In genomic region chr16:52383640-52384292, GRCh38 we compare ENCODE assay signal across 16 cellular contexts.
DNase-seq lines count a peak whose midpoint lies in the region; ATAC-seq and TF ChIP-seq lines count a peak whose summit lies in the region.
"Had no signal": no experiment of that assay in that cellular context is flagged by ENCODE, and none has a peak within 500 bp of the region (broad histone marks: within the 10 kb centered on the region; RNA-seq: fewer than 3 reads in every experiment).

No MANE protein-coding gene starts in this region.

- no peak for TF ChIP-seq POLR2A in right lobe of liver (IDR thresholded peaks at IDR 0.05)

- ATAC-seq in right lobe of liver = peak; percentile 66 to 89 (median 81)
- no peak for ATAC-seq in left lung
- ATAC-seq: activated CD4-positive, CD25-positive, alpha-beta regulatory T cell treated with anti-CD3 and anti-CD28 coated beads, Interleukin-2, amount 50 U/mL, for 24 hours; activated CD8-positive, alpha-beta memory T cell treated with anti-CD3 and anti-CD28 coated beads, Interleukin-2, amount 10 ng/mL, durations not matched to agents 7 days and 5 days; sciatic nerve had no signal

- WGBS in right lobe of liver (ENCODE audit: insufficient coverage, low coverage, low lambda C conversion rate, missing lambda C conversion rate) = 21% methylated on average over 3 of the region's 3 CpGs

- H3K36me3 ChIP-seq in HEK293 (ENCODE audit: control insufficient read depth in 2 of 2, insufficient read depth in 1 of 2, low read length in 2 of 2) (no peaks in the 10 kb centered on the region), right lobe of liver (no peaks in the 10 kb centered on the region), left lung (no peaks in the 10 kb centered on the region)
- H3K36me3 ChIP-seq: ascending aorta had no signal

- H3K4me3 ChIP-seq in HEK293 (ENCODE audit: low read depth, low read length) (no peak overlapping the region), right lobe of liver (no peak overlapping the region), left lung (no peak overlapping the region)
- H3K4me3 ChIP-seq: ascending aorta had no signal

- no peaks in the 10 kb centered on the region for H3K27me3 ChIP-seq in right lobe of liver
- H3K27me3 ChIP-seq in left lung = no peaks in the 10 kb centered on the region
- H3K27me3 ChIP-seq: ascending aorta had no signal

- H3K27ac ChIP-seq in HEK293 (ENCODE audit: extremely low read depth, low read depth, low read length) (no peak overlapping the region), right lobe of liver (peak overlapping the region in 1 of 3 donors; percentile 33), substantia nigra (ENCODE audit: low read depth, low read length, poor library complexity, severe bottlenecking) (no peak overlapping the region), left lung (no peak overlapping the region)
- H3K27ac ChIP-seq: ascending aorta, epithelial cell of prostate had no signal

- POLR2A ChIA-PET in HEK293 (lab: Yijun Ruan, JAX) = no interaction called here

- no peak for TF ChIP-seq CTCF in HEK293 (tag by site-specific recombination; IDR thresholded peaks at IDR 0.05)
- no peak for TF ChIP-seq CTCF in right lobe of liver (IDR thresholded peaks at IDR 0.05)
- no peak for TF ChIP-seq CTCF in left lung (IDR thresholded peaks at IDR 0.05)

- CTCF ChIA-PET in HEK293 (lab: Yijun Ruan, JAX) = interaction anchor here (0.6 kb wide), 1 partner anchor 169 kb away, joined by 3 read pairs; no protein-coding TSS in a partner anchor

- DNase-seq in NCI-H2029 treated with DMSO at 0.1 percent for 48 hours (lab: John Stamatoyannopoulos, UW) (peak; percentile 12), SHP77 treated with DMSO at 0.1 percent for 48 hours (lab: John Stamatoyannopoulos, UW) (peak; percentile 24), right lobe of liver (peak in 2 of 3 donors; percentile 35 to 52), substantia nigra (lab: John Stamatoyannopoulos, UW) (no peak), cerebellar cortex (ENCODE audit: low spot score) (no peak), left lung (no peak)
- DNase-seq: activated CD8-positive, alpha-beta memory T cell treated with anti-CD3 and anti-CD28 coated beads, Interleukin-2, amount 10 ng/mL, durations not matched to agents 7 days and 5 days; activated gamma-delta T cell treated with Interleukin-2 at 50 U/mL for 16 hours; cortex of kidney; DND-41; stimulated activated CD4-positive, alpha-beta T cell treated with anti-CD3 and anti-CD28 coated beads, Interleukin-1b, Interleukin-23, amount 100 ng/mL, for 48 hours had no signal

- H3K4me1 ChIP-seq in HEK293 (ENCODE audit: control insufficient read depth, insufficient read depth, low read length) (peaks cover 8% of the 10 kb centered on the region; the same call in 1 of the 2 replicates), right lobe of liver (peaks cover 0 to 15% (median 8%) of the 10 kb centered on the region in 4 donors), left lung (no peaks in the 10 kb centered on the region)
- H3K4me1 ChIP-seq: ascending aorta had no signal

- H3K9me3 ChIP-seq in HEK293 (ENCODE audit: control insufficient read depth, insufficient read depth, low read depth, low read length) = no peaks in the 10 kb centered on the region
- no peaks in the 10 kb centered on the region for H3K9me3 ChIP-seq in right lobe of liver
- no peaks in the 10 kb centered on the region for H3K9me3 ChIP-seq in left lung
- H3K9me3 ChIP-seq: ascending aorta had no signal

- intact Hi-C loops in right lobe of liver (cut with DNase I) (no loop called here), left lung (cut with DNase I) (no loop called here)

TF ChIP-seq in HEK293, 187 proteins besides CTCF, POLR2A, EP300 and RAD21:
- TF ChIP-seq ZNF248 (tag by site-specific recombination; IDR thresholded peaks at IDR 0.05) (no peak), ZNF169 (tag by site-specific recombination; IDR thresholded peaks at IDR 0.05) (no peak), ZNF398 (tag by site-specific recombination; IDR thresholded peaks at IDR 0.05) (peak; percentile 92), GLIS1 (tag by site-specific recombination; IDR thresholded peaks at IDR 0.05) (peak; percentile 83), ZNF692 (tag by site-specific recombination; IDR thresholded peaks at IDR 0.05) (peak; percentile 56; the same call in 1 of the 2 replicates), GLIS2 (tag by site-specific recombination; IDR thresholded peaks at IDR 0.05) (peak; percentile 18; the same call in 1 of the 2 replicates), ZBTB21 (tag by site-specific recombination; IDR thresholded peaks at IDR 0.05) (0 out of 2 replicates have a peak, but pooled peaks have one; percentile 22), ZNF2 (tag by site-specific recombination; IDR thresholded peaks at IDR 0.05) (no peak), ZNF48 (tag by site-specific recombination; IDR thresholded peaks at IDR 0.05) (no peak)

Comparison
In these comparisons a context has a peak if more than half of its experiments do, and no peak if none do; other contexts are left out.
1. DNase-seq: peak in NCI-H2029 treated with DMSO at 0.1 percent for 48 hours (single experiment), SHP77 treated with DMSO at 0.1 percent for 48 hours (single experiment) and right lobe of liver (2 of 3); none in substantia nigra (0 of 49), cerebellar cortex (single experiment) and left lung (0 of 2).